In the genomic region with DNA sequence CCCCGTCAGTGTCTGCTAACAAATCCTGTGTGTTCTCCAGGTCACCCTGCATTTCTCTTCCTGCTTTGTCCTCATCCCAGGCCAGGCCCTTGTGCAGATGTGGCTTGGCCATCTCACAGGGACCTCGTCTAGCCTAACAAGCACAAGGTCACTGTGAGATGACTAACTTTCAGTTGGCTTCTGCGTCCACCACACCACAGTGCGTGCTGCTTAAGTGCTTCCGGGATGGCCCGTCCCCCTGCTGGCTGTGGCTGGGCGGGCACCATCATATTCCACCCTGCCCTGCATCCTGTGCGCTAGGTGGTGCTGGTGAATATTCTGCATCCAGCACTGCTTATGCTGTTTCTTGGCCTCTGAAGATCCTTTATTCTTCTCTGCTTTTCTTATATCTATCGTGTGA, we compare ENCODE assay signal across 8 cellular contexts. TPM values are rescaled to one million over a fixed set of nuclear protein-coding genes. Genes with fewer than 3 reads are reported as not detected.
DNase-seq lines count a peak whose midpoint lies in the region; ATAC-seq, FAIRE-seq and TF ChIP-seq lines count a peak whose summit lies in the region.

No MANE protein-coding gene starts in this region.

- peak overlapping the region in 1 of 5 donors; percentile 56 for H3K4me3 Mint-ChIP-seq in immature natural killer cell

- peaks cover 0 to 3% of the 10 kb centered on the region in 2 donors for H3K4me1 Mint-ChIP-seq in immature natural killer cell

- FAIRE-seq in GM18507 (lab: Jason Lieb, UNC) = peak; percentile 26

- H3K27me3 Mint-ChIP-seq in immature natural killer cell (ENCODE audit: low read depth in 3 of 3) = peaks cover 0 to 3% (median 0%) of the 10 kb centered on the region in 3 donors

- H3K36me3 Mint-ChIP-seq in immature natural killer cell = peaks cover 0 to 62% (median 35%) of the 10 kb centered on the region in 3 donors

- DNase-seq in GM18507 (ENCODE audit: extremely low spot score, insufficient read length, low read depth) (no peak), immature natural killer cell (peak; percentile 7 to 15 (median 10)), NCI-H1436 (lab: John Stamatoyannopoulos, UW) (no peak), AG08396 (ENCODE audit: low spot score) (no peak)
- DNase-seq in stimulated activated naive CD4-positive, alpha-beta T cell treated with Interleukin-2 at 50 U/mL for 16 hours (lab: John Stamatoyannopoulos, UW) = no peak

- H3K27ac Mint-ChIP-seq in immature natural killer cell = peak overlapping the region in 5 of 6 donors; percentile 6 to 49 (median 31)

- H3K27ac ChIP-seq in 22Rv1 = no peak overlapping the region

- TF ChIP-seq CTCF in 22Rv1 (IDR thresholded peaks at IDR 0.05) = peak; percentile 46

- ATAC-seq in SK-N-SH treated with all-trans-retinoic acid at 6 μM for 48 hours (peak; percentile 48), HG02870 (IDR thresholded peaks at IDR 0.05; ENCODE audit: unreplicated experiment) (no peak)

- H3K9me3 Mint-ChIP-seq in immature natural killer cell = no peaks in the 10 kb centered on the region

TF ChIP-seq in SK-N-SH treated with all-trans-retinoic acid at 6 μM for 48 hours, 23 proteins besides CTCF, POLR2A, EP300 and RAD21:
- TF ChIP-seq ZNF565 (CRISPR knock-in tag; conservative IDR thresholded peaks at IDR 0.05; ENCODE audit: low read depth) = no peak
- no peak for TF ChIP-seq ZNF8 (CRISPR knock-in tag; IDR thresholded peaks at IDR 0.05)
- TF ChIP-seq BACH2 (CRISPR knock-in tag; IDR thresholded peaks at IDR 0.05; ENCODE audit: borderline replicate concordance) = no peak
- TF ChIP-seq OSR1 (CRISPR knock-in tag; IDR thresholded peaks at IDR 0.05) = no peak
- TF ChIP-seq SNAI2 (CRISPR knock-in tag; IDR thresholded peaks at IDR 0.05) = no peak
- no peak for TF ChIP-seq ZNF70 (CRISPR knock-in tag; IDR thresholded peaks at IDR 0.05)
- no peak for TF ChIP-seq ISL1 (CRISPR knock-in tag; IDR thresholded peaks at IDR 0.05)
- TF ChIP-seq TCF4 (CRISPR knock-in tag; IDR thresholded peaks at IDR 0.05; ENCODE audit: borderline replicate concordance) = no peak
- no peak for TF ChIP-seq ZFP3 (CRISPR knock-in tag; IDR thresholded peaks at IDR 0.05)
- TF ChIP-seq ZFP30 (CRISPR knock-in tag; IDR thresholded peaks at IDR 0.05) = no peak
- TF ChIP-seq GLIS3 (CRISPR knock-in tag; IDR thresholded peaks at IDR 0.05) = no peak
- TF ChIP-seq RARB (CRISPR knock-in tag; IDR thresholded peaks at IDR 0.05) = no peak
- no peak for TF ChIP-seq ARNTL (CRISPR knock-in tag; IDR thresholded peaks at IDR 0.05; ENCODE audit: borderline replicate concordance, low read depth)
- no peak for TF ChIP-seq CSDC2 (CRISPR knock-in tag; IDR thresholded peaks at IDR 0.05)

RNA-seq across cellular contexts. Expression of gene RBBP7, which starts 33.8 kb away (rescaled TPM):
- 100 to 1,000 TPM; 166 to 243 (median 199) TPM for polyA plus RNA-seq in immature natural killer cell

RNA-seq across cellular contexts. Expression of gene TXLNG, which starts 50.1 kb away (rescaled TPM):
- 1 to 10 TPM; 5.2 to 9.8 (median 5.4) TPM for polyA plus RNA-seq in immature natural killer cell

Comparison
In these comparisons a context has a peak if more than half of its experiments do, and no peak if none do; other contexts are left out.
1. DNase-seq: peak in immature natural killer cell (3 of 3); none in GM18507 (single experiment), NCI-H1436 (single experiment), stimulated activated naive CD4-positive, alpha-beta T cell treated with Interleukin-2 at 50 U/mL for 16 hours (single experiment) and AG08396 (single experiment).